7 cellular contexts compared by ENCODE assay signal in genomic region chr6:153001767-153002612, GRCh38. TPM values are rescaled to one million over a fixed set of nuclear protein-coding genes. Genes with fewer than 3 reads are reported as not detected.
A peak's percentile ranks its signal among the peaks of the same experiment; 100 is the strongest.
DNase-seq lines count a peak whose midpoint lies in the region; ATAC-seq, FAIRE-seq and TF ChIP-seq lines count a peak whose summit lies in the region.

No MANE protein-coding gene starts in this region.

- H3K36me3 Mint-ChIP-seq in activated CD8-positive, alpha-beta memory T cell treated with anti-CD3 and anti-CD28 coated beads, Interleukin-2, amount 10 ng/mL, durations not matched to agents 7 days and 5 days = peaks cover 32% of the 10 kb centered on the region
- H3K36me3 Mint-ChIP-seq in progenitor cell of endocrine pancreas (ENCODE audit: insufficient read depth) = peaks cover 4% of the 10 kb centered on the region

- H3K27me3 ChIP-seq in HL-60 (ENCODE audit: insufficient read depth, poor library complexity, severe bottlenecking) = no peaks in the 10 kb centered on the region

- ATAC-seq in GM21367 (IDR thresholded peaks at IDR 0.05; ENCODE audit: unreplicated experiment) (peak; percentile 17), Right ventricle myocardium superior (ENCODE audit: poor library complexity) (peak; percentile 43)
- ATAC-seq in activated CD8-positive, alpha-beta memory T cell treated with anti-CD3 and anti-CD28 coated beads, Interleukin-2, amount 10 ng/mL, durations not matched to agents 7 days and 5 days = no peak

- DNase-seq in G401 (ENCODE audit: low spot score) (peak; percentile 39), HL-60 (ENCODE audit: low read depth in 1 of 2, low spot score in 1 of 2) (no peak), Right ventricle myocardium superior (no peak), progenitor cell of endocrine pancreas (ENCODE audit: low spot score, unreplicated experiment) (no peak), frontal cortex (ENCODE audit: low spot score in 2 of 2) (no peak)
- DNase-seq in activated CD8-positive, alpha-beta memory T cell treated with anti-CD3 and anti-CD28 coated beads, Interleukin-2, amount 10 ng/mL, durations not matched to agents 7 days and 5 days = peak; percentile 42

- no peak for FAIRE-seq in frontal cortex (lab: Jason Lieb, UNC)

- H3K4me1 Mint-ChIP-seq in activated CD8-positive, alpha-beta memory T cell treated with anti-CD3 and anti-CD28 coated beads, Interleukin-2, amount 10 ng/mL, durations not matched to agents 7 days and 5 days = peaks cover 39% of the 10 kb centered on the region
- H3K4me1 Mint-ChIP-seq in progenitor cell of endocrine pancreas (ENCODE audit: low read depth) = peaks cover 17% of the 10 kb centered on the region

- H3K27ac ChIP-seq in HL-60 (replicated peaks) = peak overlapping the region; percentile 80

- peak overlapping the region; percentile 94 for H3K27ac Mint-ChIP-seq in activated CD8-positive, alpha-beta memory T cell treated with anti-CD3 and anti-CD28 coated beads, Interleukin-2, amount 10 ng/mL, durations not matched to agents 7 days and 5 days
- H3K27ac Mint-ChIP-seq in progenitor cell of endocrine pancreas = peak overlapping the region; percentile 94

- TF ChIP-seq CTCF in HL-60 (IDR thresholded peaks at IDR 0.05; ENCODE audit: insufficient read depth, low read length) = no peak
- no peak for TF ChIP-seq CTCF in progenitor cell of endocrine pancreas (IDR thresholded peaks at IDR 0.05; ENCODE audit: unreplicated experiment)

- CTCF ChIA-PET in activated CD8-positive, alpha-beta memory T cell treated with anti-CD3 and anti-CD28 coated beads, Interleukin-2, amount 10 ng/mL, durations not matched to agents 7 days and 5 days (lab: Charles Lee) = no interaction called here

- peaks cover 2% of the 10 kb centered on the region for H3K27me3 Mint-ChIP-seq in activated CD8-positive, alpha-beta memory T cell treated with anti-CD3 and anti-CD28 coated beads, Interleukin-2, amount 10 ng/mL, durations not matched to agents 7 days and 5 days
- no peaks in the 10 kb centered on the region for H3K27me3 Mint-ChIP-seq in progenitor cell of endocrine pancreas

- peak overlapping the region; percentile 49 for H3K4me3 ChIP-seq in HL-60 (replicated peaks; ENCODE audit: insufficient read depth, low read length)

- intact Hi-C loops in Right ventricle myocardium superior (cut with DNase I) = no loop called here

- H3K9me3 Mint-ChIP-seq in activated CD8-positive, alpha-beta memory T cell treated with anti-CD3 and anti-CD28 coated beads, Interleukin-2, amount 10 ng/mL, durations not matched to agents 7 days and 5 days (ENCODE audit: low read depth) = peaks cover 2% of the 10 kb centered on the region
- no peaks in the 10 kb centered on the region for H3K9me3 Mint-ChIP-seq in progenitor cell of endocrine pancreas (ENCODE audit: low read depth)

- peak overlapping the region; percentile 93 for H3K4me3 Mint-ChIP-seq in activated CD8-positive, alpha-beta memory T cell treated with anti-CD3 and anti-CD28 coated beads, Interleukin-2, amount 10 ng/mL, durations not matched to agents 7 days and 5 days
- H3K4me3 Mint-ChIP-seq in progenitor cell of endocrine pancreas (ENCODE audit: low read depth) = peak overlapping the region; percentile 98

- in situ Hi-C loops in G401 (cut with HindIII; ENCODE audit: low sequenced_read_pairs) = no loop called here

RNA-seq across cellular contexts. Expression of gene MTRF1L, which starts 0.5 kb away (rescaled TPM):
- 8.0 and 29.1 TPM in 2 replicates for total RNA-seq in G401 (2014; rRNA removed; shearing (Covaris generic))
- total RNA-seq in activated CD8-positive, alpha-beta memory T cell treated with anti-CD3 and anti-CD28 coated beads, Interleukin-2, amount 10 ng/mL, durations not matched to agents 7 days and 5 days = 10 to 100 TPM; 15.5 to 23.1 TPM
- total RNA-seq in Right ventricle myocardium superior (28.2 TPM), progenitor cell of endocrine pancreas (17.5 and 18.4 TPM in 2 replicates), frontal cortex (13.0 TPM)

RNA-seq across cellular contexts. Expression of gene FBXO5, which starts 19.1 kb away (rescaled TPM):
- total RNA-seq in G401 (2014; rRNA removed; shearing (Covaris generic)) = 30.5 and 32.5 TPM in 2 replicates
- 10 to 100 TPM; 62.1 to 73.5 TPM for total RNA-seq in activated CD8-positive, alpha-beta memory T cell treated with anti-CD3 and anti-CD28 coated beads, Interleukin-2, amount 10 ng/mL, durations not matched to agents 7 days and 5 days
- total RNA-seq in Right ventricle myocardium superior (1.9 TPM), progenitor cell of endocrine pancreas (20.9 and 21.8 TPM in 2 replicates), frontal cortex (8.6 TPM)

Comparison
In these comparisons a context has a peak if more than half of its experiments do, and no peak if none do; other contexts are left out.
1. DNase-seq: peak in G401 (single experiment) and activated CD8-positive, alpha-beta memory T cell treated with anti-CD3 and anti-CD28 coated beads, Interleukin-2, amount 10 ng/mL, durations not matched to agents 7 days and 5 days (single experiment); none in HL-60 (0 of 2), Right ventricle myocardium superior (single experiment), progenitor cell of endocrine pancreas (single experiment) and frontal cortex (0 of 2).